20 cellular contexts compared by ENCODE assay signal in the genomic region with DNA sequence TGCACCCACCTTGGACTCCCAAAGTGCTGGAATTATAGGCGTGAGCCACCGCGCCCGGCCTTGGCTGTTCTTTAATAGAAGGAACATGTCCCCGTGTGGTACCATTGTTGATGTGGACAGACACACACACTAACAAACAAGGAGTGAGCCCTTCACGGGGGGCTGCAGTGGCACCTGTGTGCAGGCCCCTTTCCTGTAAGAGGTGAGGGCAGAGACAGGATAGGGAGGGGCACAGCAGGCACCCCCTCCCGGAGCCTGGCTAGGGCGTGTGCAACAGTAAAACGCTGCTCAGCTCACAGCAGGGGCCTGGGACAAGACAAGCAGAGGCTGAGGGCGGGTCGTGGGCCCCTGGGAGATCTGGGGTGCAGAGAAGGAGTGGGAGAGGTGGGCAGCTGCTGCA. TPM values are rescaled to one million over a fixed set of nuclear protein-coding genes. Genes with fewer than 3 reads are reported as not detected.
DNase-seq lines count a peak whose midpoint lies in the region; ATAC-seq and TF ChIP-seq lines count a peak whose summit lies in the region.
"Had no signal": no experiment of that assay in that cellular context is flagged by ENCODE, and none has a peak within 500 bp of the region (broad histone marks: within the 10 kb centered on the region; RNA-seq: fewer than 3 reads in every experiment).

No MANE protein-coding gene starts in this region.

- TF ChIP-seq CTCF in HEK293 (tag by site-specific recombination; IDR thresholded peaks at IDR 0.05) (no peak), chondrocyte (IDR thresholded peaks at IDR 0.05) (no peak), lower lobe of right lung (IDR thresholded peaks at IDR 0.05) (no peak)

- ATAC-seq in stimulated activated memory B cell treated with anti-CD40 and anti-IgM and Interleukin-4, amounts not matched to agents 10 μg/mL and 1 μg/mL and 100 μg/mL, for 72 hours: no peak
- ATAC-seq in lower lobe of right lung (no peak), GM19395 (IDR thresholded peaks at IDR 0.05; ENCODE audit: unreplicated experiment) (no peak)
- ATAC-seq: CD8-positive, alpha-beta T cell had no signal

- H3K4me3 Mint-ChIP-seq in chondrocyte (ENCODE audit: unreplicated experiment): no peak overlapping the region
- no peak overlapping the region for H3K4me3 Mint-ChIP-seq in stimulated activated memory B cell treated with anti-CD40 and anti-IgM and Interleukin-4, amounts not matched to agents 10 μg/mL and 1 μg/mL and 100 μg/mL, for 72 hours
- H3K4me3 Mint-ChIP-seq: B cell; CD4-positive, CD25-positive, alpha-beta regulatory T cell; CD8-positive, alpha-beta T cell had no signal

- no peaks in the 10 kb centered on the region for H3K27me3 Mint-ChIP-seq in chondrocyte (ENCODE audit: low read depth)
- peaks cover 15% of the 10 kb centered on the region for H3K27me3 Mint-ChIP-seq in stimulated activated memory B cell treated with anti-CD40 and anti-IgM and Interleukin-4, amounts not matched to agents 10 μg/mL and 1 μg/mL and 100 μg/mL, for 72 hours

- peak overlapping the region; percentile 8 for H2AK5ac ChIP-seq in mesenchymal stem cell (ENCODE audit: low read length, severe bottlenecking)

- peak overlapping the region in 1 of 2 experiments; percentile 43 for H3K18ac ChIP-seq in mesenchymal stem cell (ENCODE audit: low read depth in 1 of 2, low read length in 2 of 2)

- H3K9me3 ChIP-seq in HEK293 (ENCODE audit: control insufficient read depth, insufficient read depth, low read depth, low read length) (no peaks in the 10 kb centered on the region), mesenchymal stem cell (ENCODE audit: control insufficient read depth, low read length) (no peaks in the 10 kb centered on the region), lower lobe of right lung (no peaks in the 10 kb centered on the region)
- H3K9me3 ChIP-seq: BLaER1, Caco-2 had no signal

- H2BK5ac ChIP-seq in mesenchymal stem cell (ENCODE audit: low read depth, low read length, poor library complexity, severe bottlenecking): no peak overlapping the region

- no peak overlapping the region for H3K23ac ChIP-seq in mesenchymal stem cell (ENCODE audit: low read length in 2 of 2)

- H3K36me3 Mint-ChIP-seq in chondrocyte (ENCODE audit: low read depth): no peaks in the 10 kb centered on the region
- no peaks in the 10 kb centered on the region for H3K36me3 Mint-ChIP-seq in stimulated activated memory B cell treated with anti-CD40 and anti-IgM and Interleukin-4, amounts not matched to agents 10 μg/mL and 1 μg/mL and 100 μg/mL, for 72 hours
- H3K36me3 Mint-ChIP-seq: CD4-positive, CD25-positive, alpha-beta regulatory T cell; CD8-positive, alpha-beta T cell had no signal

- no peak overlapping the region for H4K8ac ChIP-seq in mesenchymal stem cell (ENCODE audit: low read length)

- H3K27me3 ChIP-seq in mesenchymal stem cell (ENCODE audit: control insufficient read depth in 1 of 2, insufficient read depth in 1 of 2, low read length in 2 of 2) (peaks cover 0 to 5% of the 10 kb centered on the region in 2 experiments), lower lobe of right lung (ENCODE audit: low read depth) (no peaks in the 10 kb centered on the region)
- H3K27me3 ChIP-seq: BLaER1 had no signal

- H3K4me1 ChIP-seq in HEK293 (ENCODE audit: control insufficient read depth, insufficient read depth, low read length) (peaks cover 10% of the 10 kb centered on the region; the same call in 1 of the 2 replicates), mesenchymal stem cell (ENCODE audit: control insufficient read depth, insufficient read depth, low read depth, low read length) (peaks cover 27% of the 10 kb centered on the region), lower lobe of right lung (peaks cover 17% of the 10 kb centered on the region)
- H3K4me1 ChIP-seq: Caco-2 had no signal

- no peak overlapping the region for H3K4ac ChIP-seq in mesenchymal stem cell (ENCODE audit: low read depth in 1 of 2, low read length in 2 of 2)

- H2BK120ac ChIP-seq in mesenchymal stem cell (ENCODE audit: low read depth, low read length): no peak overlapping the region

- H3K4me1 Mint-ChIP-seq in chondrocyte (ENCODE audit: low read depth): peaks cover 47% of the 10 kb centered on the region
- H3K4me1 Mint-ChIP-seq in stimulated activated memory B cell treated with anti-CD40 and anti-IgM and Interleukin-4, amounts not matched to agents 10 μg/mL and 1 μg/mL and 100 μg/mL, for 72 hours: peaks cover 23% of the 10 kb centered on the region

- no peak overlapping the region for H3K4me2 ChIP-seq in mesenchymal stem cell (ENCODE audit: low read length, poor library complexity, severe bottlenecking)
- H3K4me2 ChIP-seq: BLaER1 had no signal

- H2BK12ac ChIP-seq in mesenchymal stem cell (ENCODE audit: low read length in 2 of 2): peak overlapping the region in 1 of 2 experiments; percentile 45

- no peaks in the 10 kb centered on the region for H3K36me3 ChIP-seq in HEK293 (ENCODE audit: control insufficient read depth in 2 of 2, insufficient read depth in 1 of 2, low read length in 2 of 2)
- H3K36me3 ChIP-seq in mesenchymal stem cell (ENCODE audit: control insufficient read depth in 1 of 2, insufficient read depth in 2 of 2, low read depth in 1 of 2, low read length in 2 of 2): no peaks in the 10 kb centered on the region
- H3K36me3 ChIP-seq in lower lobe of right lung: no peaks in the 10 kb centered on the region
- H3K36me3 ChIP-seq: BLaER1 had no signal

- peak overlapping the region; percentile 16 for H4K91ac ChIP-seq in mesenchymal stem cell (ENCODE audit: low read length)

- no peak overlapping the region for H3K9ac ChIP-seq in mesenchymal stem cell (ENCODE audit: low read length)
- H3K9ac ChIP-seq: BLaER1 had no signal

- H3K9me3 Mint-ChIP-seq in chondrocyte (ENCODE audit: low read depth): no peaks in the 10 kb centered on the region
- H3K9me3 Mint-ChIP-seq in stimulated activated memory B cell treated with anti-CD40 and anti-IgM and Interleukin-4, amounts not matched to agents 10 μg/mL and 1 μg/mL and 100 μg/mL, for 72 hours: no peaks in the 10 kb centered on the region
- H3K9me3 Mint-ChIP-seq: CD8-positive, alpha-beta T cell had no signal

- intact Hi-C loops in lower lobe of right lung (cut with DNase I): no loop called here

- H3K4me3 ChIP-seq in HEK293 (ENCODE audit: low read depth, low read length): no peak overlapping the region
- no peak overlapping the region for H3K4me3 ChIP-seq in mesenchymal stem cell (ENCODE audit: insufficient read depth in 1 of 2, low read depth in 1 of 2, low read length in 2 of 2)
- no peak overlapping the region for H3K4me3 ChIP-seq in lower lobe of right lung
- H3K4me3 ChIP-seq: BLaER1, GM12878 had no signal

- peak overlapping the region in 1 of 2 experiments; percentile 36 for H3K14ac ChIP-seq in mesenchymal stem cell (ENCODE audit: low read length in 2 of 2)

- H3K79me1 ChIP-seq in mesenchymal stem cell (replicated peaks; ENCODE audit: low read length, poor library complexity, severe bottlenecking): no peaks in the 10 kb centered on the region

- H2BK15ac ChIP-seq in mesenchymal stem cell (ENCODE audit: low read depth, poor library complexity, severe bottlenecking): peak overlapping the region; percentile 44

- H2AFZ ChIP-seq in mesenchymal stem cell (ENCODE audit: low read depth, low read length): no peak overlapping the region

- no peak overlapping the region for H3K27ac Mint-ChIP-seq in chondrocyte (ENCODE audit: unreplicated experiment)
- peak overlapping the region; percentile 59 for H3K27ac Mint-ChIP-seq in stimulated activated memory B cell treated with anti-CD40 and anti-IgM and Interleukin-4, amounts not matched to agents 10 μg/mL and 1 μg/mL and 100 μg/mL, for 72 hours
- H3K27ac Mint-ChIP-seq: B cell; CD4-positive, CD25-positive, alpha-beta regulatory T cell; CD8-positive, alpha-beta T cell had no signal

- DNase-seq in chondrocyte (ENCODE audit: low spot score) (peak; percentile 77), mesenchymal stem cell (no peak), NCI-H526 (lab: John Stamatoyannopoulos, UW) (no peak), lower lobe of right lung (no peak)
- DNase-seq: Caco-2; CD4-positive, CD25-positive, alpha-beta regulatory T cell; CD8-positive, alpha-beta T cell; DMS153; DMS79; GDM1; GOT3; HCEC 1CT had no signal

- CTCF ChIA-PET in HEK293 (lab: Yijun Ruan, JAX): no interaction called here

- POLR2A ChIA-PET in HEK293 (lab: Yijun Ruan, JAX): no interaction called here

- 80% methylated on average over 10 of the region's 11 CpGs for WGBS in mesenchymal stem cell

- H3K27ac ChIP-seq in HEK293 (ENCODE audit: extremely low read depth, low read depth, low read length): no peak overlapping the region
- no peak overlapping the region for H3K27ac ChIP-seq in mesenchymal stem cell (ENCODE audit: low read length, poor library complexity, severe bottlenecking)
- H3K27ac ChIP-seq in lower lobe of right lung: no peak overlapping the region
- H3K27ac ChIP-seq: 22Rv1, BLaER1, C4-2B had no signal

TF ChIP-seq in HEK293, 187 proteins besides CTCF, POLR2A, EP300 and RAD21:
- TF ChIP-seq, protein P1, sequence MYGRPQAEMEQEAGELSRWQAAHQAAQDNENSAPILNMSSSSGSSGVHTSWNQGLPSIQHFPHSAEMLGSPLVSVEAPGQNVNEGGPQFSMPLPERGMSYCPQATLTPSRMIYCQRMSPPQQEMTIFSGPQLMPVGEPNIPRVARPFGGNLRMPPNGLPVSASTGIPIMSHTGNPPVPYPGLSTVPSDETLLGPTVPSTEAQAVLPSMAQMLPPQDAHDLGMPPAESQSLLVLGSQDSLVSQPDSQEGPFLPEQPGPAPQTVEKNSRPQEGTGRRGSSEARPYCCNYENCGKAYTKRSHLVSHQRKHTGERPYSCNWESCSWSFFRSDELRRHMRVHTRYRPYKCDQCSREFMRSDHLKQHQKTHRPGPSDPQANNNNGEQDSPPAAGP (tag by site-specific recombination; IDR thresholded peaks at IDR 0.05): 0 out of 2 replicates have a peak, but pooled peaks have one; percentile 50
- TF ChIP-seq ZNF324 (tag by site-specific recombination; IDR thresholded peaks at IDR 0.05): no peak
- no peak for TF ChIP-seq ZFP37 (tag by site-specific recombination; IDR thresholded peaks at IDR 0.05)
- no peak for TF ChIP-seq ZNF37A (tag by site-specific recombination; IDR thresholded peaks at IDR 0.05)
- TF ChIP-seq GLIS2 (tag by site-specific recombination; IDR thresholded peaks at IDR 0.05): no peak

RNA-seq across cellular contexts. Expression of gene GRIK4, which starts 37.8 kb away (rescaled TPM):
- total RNA-seq in chondrocyte: 0.37 to 0.51 TPM (median 0.49 TPM) in 3 replicates
- polyA plus RNA-seq in mesenchymal stem cell (2013, experiment 1 of 2): 0.26 TPM
- polyA plus RNA-seq in mesenchymal stem cell (2013, experiment 2 of 2): 0.23 TPM
- total RNA-seq in lower lobe of right lung: 2.2 TPM
- total RNA-seq: CD4-positive, CD25-positive, alpha-beta regulatory T cell; CD8-positive, alpha-beta T cell had no signal
- polyA plus RNA-seq: CD4-positive, CD25-positive, alpha-beta regulatory T cell had no signal
